In the genomic region with DNA sequence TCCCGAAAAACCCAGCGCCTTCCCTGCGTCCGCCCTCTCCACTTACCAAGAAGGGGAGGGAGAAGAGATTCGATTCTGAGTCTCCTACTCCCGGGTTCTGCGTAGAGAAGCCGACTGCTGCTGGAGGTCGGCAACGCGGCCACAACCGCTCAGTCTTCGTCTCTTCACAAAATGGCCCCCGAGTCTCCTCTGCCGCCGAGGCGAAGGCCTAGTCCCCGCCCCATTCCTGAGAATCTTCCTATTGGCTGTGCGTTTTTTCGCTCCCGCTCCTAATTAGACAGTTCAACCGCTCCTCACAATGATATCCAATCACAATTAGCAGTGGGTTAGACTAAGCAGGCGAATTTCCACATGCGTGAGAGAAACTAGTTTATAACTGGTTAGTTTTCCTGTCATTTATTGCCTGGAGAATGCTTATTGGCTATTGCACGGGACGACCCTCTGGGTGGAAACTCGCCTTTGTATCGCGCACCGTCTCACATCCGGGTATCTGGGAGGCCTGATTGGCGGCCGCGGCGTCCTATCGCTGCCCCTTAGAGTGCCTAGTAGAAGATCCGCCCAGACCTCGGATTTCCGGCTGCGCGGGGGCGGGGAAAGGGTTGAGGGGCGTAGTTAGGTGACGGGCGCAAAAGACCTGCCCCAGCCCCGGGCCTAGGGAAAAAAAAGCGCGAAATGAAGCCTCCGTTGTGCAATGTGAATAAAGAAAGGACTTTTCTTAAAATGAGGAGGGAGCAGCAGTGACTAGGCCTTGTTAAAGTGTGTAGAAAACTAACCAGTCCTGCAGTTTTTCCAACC, we compare ENCODE assay signal across 1 cellular context.
TF ChIP-seq lines count a peak whose summit lies in the region.

A gene (minus strand): TSS at position 191 of the 795 bp plus-strand sequence. CDS start 35,249 bp downstream, outside the sequence.

TF ChIP-seq in K562, 482 proteins besides CTCF, POLR2A, EP300 and RAD21 (continued from another document and continues in another):
- TF ChIP-seq, protein P1, sequence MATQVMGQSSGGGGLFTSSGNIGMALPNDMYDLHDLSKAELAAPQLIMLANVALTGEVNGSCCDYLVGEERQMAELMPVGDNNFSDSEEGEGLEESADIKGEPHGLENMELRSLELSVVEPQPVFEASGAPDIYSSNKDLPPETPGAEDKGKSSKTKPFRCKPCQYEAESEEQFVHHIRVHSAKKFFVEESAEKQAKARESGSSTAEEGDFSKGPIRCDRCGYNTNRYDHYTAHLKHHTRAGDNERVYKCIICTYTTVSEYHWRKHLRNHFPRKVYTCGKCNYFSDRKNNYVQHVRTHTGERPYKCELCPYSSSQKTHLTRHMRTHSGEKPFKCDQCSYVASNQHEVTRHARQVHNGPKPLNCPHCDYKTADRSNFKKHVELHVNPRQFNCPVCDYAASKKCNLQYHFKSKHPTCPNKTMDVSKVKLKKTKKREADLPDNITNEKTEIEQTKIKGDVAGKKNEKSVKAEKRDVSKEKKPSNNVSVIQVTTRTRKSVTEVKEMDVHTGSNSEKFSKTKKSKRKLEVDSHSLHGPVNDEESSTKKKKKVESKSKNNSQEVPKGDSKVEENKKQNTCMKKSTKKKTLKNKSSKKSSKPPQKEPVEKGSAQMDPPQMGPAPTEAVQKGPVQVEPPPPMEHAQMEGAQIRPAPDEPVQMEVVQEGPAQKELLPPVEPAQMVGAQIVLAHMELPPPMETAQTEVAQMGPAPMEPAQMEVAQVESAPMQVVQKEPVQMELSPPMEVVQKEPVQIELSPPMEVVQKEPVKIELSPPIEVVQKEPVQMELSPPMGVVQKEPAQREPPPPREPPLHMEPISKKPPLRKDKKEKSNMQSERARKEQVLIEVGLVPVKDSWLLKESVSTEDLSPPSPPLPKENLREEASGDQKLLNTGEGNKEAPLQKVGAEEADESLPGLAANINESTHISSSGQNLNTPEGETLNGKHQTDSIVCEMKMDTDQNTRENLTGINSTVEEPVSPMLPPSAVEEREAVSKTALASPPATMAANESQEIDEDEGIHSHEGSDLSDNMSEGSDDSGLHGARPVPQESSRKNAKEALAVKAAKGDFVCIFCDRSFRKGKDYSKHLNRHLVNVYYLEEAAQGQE (CRISPR knock-in tag; IDR thresholded peaks at IDR 0.05; ENCODE audit: low read depth), result no peak
- TF ChIP-seq PTRF (tag; IDR thresholded peaks at IDR 0.05), result no peak
- no peak for TF ChIP-seq HMG20A (CRISPR knock-in tag; conservative IDR thresholded peaks at IDR 0.05)
- TF ChIP-seq U2AF1 (optimal IDR thresholded peaks at IDR 0.05; ENCODE audit: low read depth, low read length), result no peak
- TF ChIP-seq YY1 (IDR thresholded peaks at IDR 0.05; ENCODE audit: borderline replicate concordance in 1 of 3, control insufficient read depth in 1 of 3, extremely low read depth in 1 of 3, insufficient read depth in 3 of 3, insufficient read length in 1 of 3, insufficient replicate concordance in 2 of 3, low read depth in 1 of 3, low read length in 2 of 3), result peak; percentile 63 to 93 (median 90)
- no peak for TF ChIP-seq ZNF140 (CRISPR knock-in tag; IDR thresholded peaks at IDR 0.05)
- TF ChIP-seq FOXK2 (conservative IDR thresholded peaks at IDR 0.05 in 1 of 2, IDR thresholded peaks at IDR 0.05 in 1 of 2; ENCODE audit: low read depth in 2 of 2), result peak in 1 of 2 experiments; percentile 51; a peak in 2 of 4 replicates
- peak; percentile 100 for TF ChIP-seq ASH1L (IDR thresholded peaks at IDR 0.05; ENCODE audit: borderline replicate concordance, low read depth, partially characterized antibody)
- TF ChIP-seq NCOR1 (IDR thresholded peaks at IDR 0.05), result no peak
- TF ChIP-seq, protein P2, sequence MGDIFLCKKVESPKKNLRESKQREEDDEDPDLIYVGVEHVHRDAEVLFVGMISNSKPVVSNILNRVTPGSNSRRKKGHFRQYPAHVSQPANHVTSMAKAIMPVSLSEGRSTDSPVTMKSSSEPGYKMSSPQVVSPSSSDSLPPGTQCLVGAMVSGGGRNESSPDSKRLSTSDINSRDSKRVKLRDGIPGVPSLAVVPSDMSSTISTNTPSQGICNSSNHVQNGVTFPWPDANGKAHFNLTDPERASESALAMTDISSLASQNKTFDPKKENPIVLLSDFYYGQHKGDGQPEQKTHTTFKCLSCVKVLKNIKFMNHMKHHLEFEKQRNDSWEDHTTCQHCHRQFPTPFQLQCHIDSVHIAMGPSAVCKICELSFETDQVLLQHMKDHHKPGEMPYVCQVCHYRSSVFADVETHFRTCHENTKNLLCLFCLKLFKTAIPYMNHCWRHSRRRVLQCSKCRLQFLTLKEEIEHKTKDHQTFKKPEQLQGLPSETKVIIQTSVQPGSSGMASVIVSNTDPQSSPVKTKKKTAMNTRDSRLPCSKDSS (IDR thresholded peaks at IDR 0.05; ENCODE audit: low read depth, partially characterized antibody), result no peak
- no peak for TF ChIP-seq SPI1 (IDR thresholded peaks at IDR 0.05; ENCODE audit: borderline replicate concordance, low read depth, low read length)
- TF ChIP-seq POLR2AphosphoS2 (IDR thresholded peaks at IDR 0.05; ENCODE audit: low read length), result no peak
- TF ChIP-seq, protein P3, sequence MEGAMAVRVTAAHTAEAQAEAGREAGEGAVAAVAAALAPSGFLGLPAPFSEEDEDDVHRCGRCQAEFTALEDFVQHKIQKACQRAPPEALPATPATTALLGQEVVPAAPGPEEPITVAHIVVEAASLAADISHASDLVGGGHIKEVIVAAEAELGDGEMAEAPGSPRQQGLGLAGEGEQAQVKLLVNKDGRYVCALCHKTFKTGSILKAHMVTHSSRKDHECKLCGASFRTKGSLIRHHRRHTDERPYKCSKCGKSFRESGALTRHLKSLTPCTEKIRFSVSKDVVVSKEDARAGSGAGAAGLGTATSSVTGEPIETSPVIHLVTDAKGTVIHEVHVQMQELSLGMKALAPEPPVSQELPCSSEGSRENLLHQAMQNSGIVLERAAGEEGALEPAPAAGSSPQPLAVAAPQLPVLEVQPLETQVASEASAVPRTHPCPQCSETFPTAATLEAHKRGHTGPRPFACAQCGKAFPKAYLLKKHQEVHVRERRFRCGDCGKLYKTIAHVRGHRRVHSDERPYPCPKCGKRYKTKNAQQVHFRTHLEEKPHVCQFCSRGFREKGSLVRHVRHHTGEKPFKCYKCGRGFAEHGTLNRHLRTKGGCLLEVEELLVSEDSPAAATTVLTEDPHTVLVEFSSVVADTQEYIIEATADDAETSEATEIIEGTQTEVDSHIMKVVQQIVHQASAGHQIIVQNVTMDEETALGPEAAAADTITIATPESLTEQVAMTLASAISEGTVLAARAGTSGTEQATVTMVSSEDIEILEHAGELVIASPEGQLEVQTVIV (CRISPR knock-in tag; IDR thresholded peaks at IDR 0.05; ENCODE audit: borderline replicate concordance), result no peak
- TF ChIP-seq PCBP2 (IDR thresholded peaks at IDR 0.05; ENCODE audit: low read depth, low read length, poor library complexity, severe bottlenecking), result no peak
- TF ChIP-seq SMAD3 (CRISPR knock-in tag; conservative IDR thresholded peaks at IDR 0.05), result no peak
- peak; percentile 100 for TF ChIP-seq FOS (IDR thresholded peaks at IDR 0.05; ENCODE audit: extremely low read depth, insufficient read length)
- no peak for TF ChIP-seq HIVEP1 (CRISPR knock-in tag; IDR thresholded peaks at IDR 0.05)
- TF ChIP-seq SNIP1 (IDR thresholded peaks at IDR 0.05; ENCODE audit: low read depth), result no peak
- no peak for TF ChIP-seq ZNF311 (CRISPR knock-in tag; IDR thresholded peaks at IDR 0.05)
- TF ChIP-seq MXI1 (IDR thresholded peaks at IDR 0.05; ENCODE audit: low read depth, low read length), result no peak
- TF ChIP-seq, protein P4, sequence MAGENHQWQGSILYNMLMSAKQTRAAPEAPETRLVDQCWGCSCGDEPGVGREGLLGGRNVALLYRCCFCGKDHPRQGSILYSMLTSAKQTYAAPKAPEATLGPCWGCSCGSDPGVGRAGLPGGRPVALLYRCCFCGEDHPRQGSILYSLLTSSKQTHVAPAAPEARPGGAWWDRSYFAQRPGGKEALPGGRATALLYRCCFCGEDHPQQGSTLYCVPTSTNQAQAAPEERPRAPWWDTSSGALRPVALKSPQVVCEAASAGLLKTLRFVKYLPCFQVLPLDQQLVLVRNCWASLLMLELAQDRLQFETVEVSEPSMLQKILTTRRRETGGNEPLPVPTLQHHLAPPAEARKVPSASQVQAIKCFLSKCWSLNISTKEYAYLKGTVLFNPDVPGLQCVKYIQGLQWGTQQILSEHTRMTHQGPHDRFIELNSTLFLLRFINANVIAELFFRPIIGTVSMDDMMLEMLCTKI (IDR thresholded peaks at IDR 0.05; ENCODE audit: partially characterized antibody), result no peak
- TF ChIP-seq SIN3A (IDR thresholded peaks at IDR 0.05; ENCODE audit: borderline replicate concordance in 2 of 2, control insufficient read depth in 1 of 2, low read depth in 2 of 2, low read length in 2 of 2), result no peak
- TF ChIP-seq CBFA2T2 (conservative IDR thresholded peaks at IDR 0.05), result no peak
- TF ChIP-seq CBX1 (IDR thresholded peaks at IDR 0.05; ENCODE audit: low read depth), result no peak
- peak; percentile 99 for TF ChIP-seq NFRKB (IDR thresholded peaks at IDR 0.05; ENCODE audit: low read depth)
- no peak for TF ChIP-seq RBBP5 (IDR thresholded peaks at IDR 0.05; ENCODE audit: borderline replicate concordance, insufficient read depth, low read length, poor library complexity, severe bottlenecking)
- no peak for TF ChIP-seq POLR3G (IDR thresholded peaks at IDR 0.05; ENCODE audit: extremely low read depth, insufficient read length, insufficient replicate concordance)
- TF ChIP-seq, protein P5, sequence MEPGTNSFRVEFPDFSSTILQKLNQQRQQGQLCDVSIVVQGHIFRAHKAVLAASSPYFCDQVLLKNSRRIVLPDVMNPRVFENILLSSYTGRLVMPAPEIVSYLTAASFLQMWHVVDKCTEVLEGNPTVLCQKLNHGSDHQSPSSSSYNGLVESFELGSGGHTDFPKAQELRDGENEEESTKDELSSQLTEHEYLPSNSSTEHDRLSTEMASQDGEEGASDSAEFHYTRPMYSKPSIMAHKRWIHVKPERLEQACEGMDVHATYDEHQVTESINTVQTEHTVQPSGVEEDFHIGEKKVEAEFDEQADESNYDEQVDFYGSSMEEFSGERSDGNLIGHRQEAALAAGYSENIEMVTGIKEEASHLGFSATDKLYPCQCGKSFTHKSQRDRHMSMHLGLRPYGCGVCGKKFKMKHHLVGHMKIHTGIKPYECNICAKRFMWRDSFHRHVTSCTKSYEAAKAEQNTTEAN (CRISPR knock-in tag; IDR thresholded peaks at IDR 0.05), result no peak
- no peak for TF ChIP-seq NR4A1 (CRISPR knock-in tag; IDR thresholded peaks at IDR 0.05)
- TF ChIP-seq NR4A1 (tag; IDR thresholded peaks at IDR 0.05), result no peak
- no peak for TF ChIP-seq KLF10 (CRISPR knock-in tag; IDR thresholded peaks at IDR 0.05)
- TF ChIP-seq TAF7 (tag; IDR thresholded peaks at IDR 0.05), result peak; percentile 96
- TF ChIP-seq ZNF561 (CRISPR knock-in tag; conservative IDR thresholded peaks at IDR 0.05), result no peak
- TF ChIP-seq, protein P6, sequence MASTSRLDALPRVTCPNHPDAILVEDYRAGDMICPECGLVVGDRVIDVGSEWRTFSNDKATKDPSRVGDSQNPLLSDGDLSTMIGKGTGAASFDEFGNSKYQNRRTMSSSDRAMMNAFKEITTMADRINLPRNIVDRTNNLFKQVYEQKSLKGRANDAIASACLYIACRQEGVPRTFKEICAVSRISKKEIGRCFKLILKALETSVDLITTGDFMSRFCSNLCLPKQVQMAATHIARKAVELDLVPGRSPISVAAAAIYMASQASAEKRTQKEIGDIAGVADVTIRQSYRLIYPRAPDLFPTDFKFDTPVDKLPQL (IDR thresholded peaks at IDR 0.05; ENCODE audit: extremely low read depth, insufficient read length), result peak; percentile 79
- no peak for TF ChIP-seq ZNF764 (CRISPR knock-in tag; IDR thresholded peaks at IDR 0.05; ENCODE audit: low read depth)
- no peak for TF ChIP-seq ZFPM2 (CRISPR knock-in tag; IDR thresholded peaks at IDR 0.05)
- TF ChIP-seq, protein P7, sequence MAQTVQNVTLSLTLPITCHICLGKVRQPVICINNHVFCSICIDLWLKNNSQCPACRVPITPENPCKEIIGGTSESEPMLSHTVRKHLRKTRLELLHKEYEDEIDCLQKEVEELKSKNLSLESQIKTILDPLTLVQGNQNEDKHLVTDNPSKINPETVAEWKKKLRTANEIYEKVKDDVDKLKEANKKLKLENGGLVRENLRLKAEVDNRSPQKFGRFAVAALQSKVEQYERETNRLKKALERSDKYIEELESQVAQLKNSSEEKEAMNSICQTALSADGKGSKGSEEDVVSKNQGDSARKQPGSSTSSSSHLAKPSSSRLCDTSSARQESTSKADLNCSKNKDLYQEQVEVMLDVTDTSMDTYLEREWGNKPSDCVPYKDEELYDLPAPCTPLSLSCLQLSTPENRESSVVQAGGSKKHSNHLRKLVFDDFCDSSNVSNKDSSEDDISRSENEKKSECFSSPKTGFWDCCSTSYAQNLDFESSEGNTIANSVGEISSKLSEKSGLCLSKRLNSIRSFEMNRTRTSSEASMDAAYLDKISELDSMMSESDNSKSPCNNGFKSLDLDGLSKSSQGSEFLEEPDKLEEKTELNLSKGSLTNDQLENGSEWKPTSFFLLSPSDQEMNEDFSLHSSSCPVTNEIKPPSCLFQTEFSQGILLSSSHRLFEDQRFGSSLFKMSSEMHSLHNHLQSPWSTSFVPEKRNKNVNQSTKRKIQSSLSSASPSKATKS (CRISPR knock-in tag; IDR thresholded peaks at IDR 0.05), result no peak
- no peak for TF ChIP-seq JUN (IDR thresholded peaks at IDR 0.05; ENCODE audit: borderline replicate concordance, low read depth, low read length)
- TF ChIP-seq JUN (CRISPR knock-in tag; IDR thresholded peaks at IDR 0.05; ENCODE audit: borderline replicate concordance), result no peak
- TF ChIP-seq PHB (CRISPR knock-in tag; IDR thresholded peaks at IDR 0.05), result no peak
- no peak for TF ChIP-seq CAMTA2 (CRISPR knock-in tag; conservative IDR thresholded peaks at IDR 0.05)
- peak; percentile 40 for TF ChIP-seq RFX1 (IDR thresholded peaks at IDR 0.05)
- TF ChIP-seq HNRNPH1 (optimal IDR thresholded peaks at IDR 0.05; ENCODE audit: low read depth, low read length), result no peak
- TF ChIP-seq MTF1 (CRISPR knock-in tag; IDR thresholded peaks at IDR 0.05; ENCODE audit: borderline replicate concordance), result peak; percentile 73; the same call in 1 of the 2 replicates
- TF ChIP-seq, protein P8, sequence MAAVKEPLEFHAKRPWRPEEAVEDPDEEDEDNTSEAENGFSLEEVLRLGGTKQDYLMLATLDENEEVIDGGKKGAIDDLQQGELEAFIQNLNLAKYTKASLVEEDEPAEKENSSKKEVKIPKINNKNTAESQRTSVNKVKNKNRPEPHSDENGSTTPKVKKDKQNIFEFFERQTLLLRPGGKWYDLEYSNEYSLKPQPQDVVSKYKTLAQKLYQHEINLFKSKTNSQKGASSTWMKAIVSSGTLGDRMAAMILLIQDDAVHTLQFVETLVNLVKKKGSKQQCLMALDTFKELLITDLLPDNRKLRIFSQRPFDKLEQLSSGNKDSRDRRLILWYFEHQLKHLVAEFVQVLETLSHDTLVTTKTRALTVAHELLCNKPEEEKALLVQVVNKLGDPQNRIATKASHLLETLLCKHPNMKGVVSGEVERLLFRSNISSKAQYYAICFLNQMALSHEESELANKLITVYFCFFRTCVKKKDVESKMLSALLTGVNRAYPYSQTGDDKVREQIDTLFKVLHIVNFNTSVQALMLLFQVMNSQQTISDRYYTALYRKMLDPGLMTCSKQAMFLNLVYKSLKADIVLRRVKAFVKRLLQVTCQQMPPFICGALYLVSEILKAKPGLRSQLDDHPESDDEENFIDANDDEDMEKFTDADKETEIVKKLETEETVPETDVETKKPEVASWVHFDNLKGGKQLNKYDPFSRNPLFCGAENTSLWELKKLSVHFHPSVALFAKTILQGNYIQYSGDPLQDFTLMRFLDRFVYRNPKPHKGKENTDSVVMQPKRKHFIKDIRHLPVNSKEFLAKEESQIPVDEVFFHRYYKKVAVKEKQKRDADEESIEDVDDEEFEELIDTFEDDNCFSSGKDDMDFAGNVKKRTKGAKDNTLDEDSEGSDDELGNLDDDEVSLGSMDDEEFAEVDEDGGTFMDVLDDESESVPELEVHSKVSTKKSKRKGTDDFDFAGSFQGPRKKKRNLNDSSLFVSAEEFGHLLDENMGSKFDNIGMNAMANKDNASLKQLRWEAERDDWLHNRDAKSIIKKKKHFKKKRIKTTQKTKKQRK (IDR thresholded peaks at IDR 0.05; ENCODE audit: borderline replicate concordance, low read depth, low read length), result peak; percentile 97
